Comparison of ENCODE assay signal across 10 cellular contexts in genomic region chr14:30560581-30560980, GRCh38. TPM values are rescaled to one million over a fixed set of nuclear protein-coding genes. Genes with fewer than 3 reads are reported as not detected.
A peak's percentile ranks its signal among the peaks of the same experiment; 100 is the strongest.
DNase-seq lines count a peak whose midpoint lies in the region; ATAC-seq and TF ChIP-seq lines count a peak whose summit lies in the region.
"Had no signal": no experiment of that assay in that cellular context is flagged by ENCODE, and none has a peak within 500 bp of the region (broad histone marks: within the 10 kb centered on the region; RNA-seq: fewer than 3 reads in every experiment).

No MANE protein-coding gene starts in this region.

- no peak for TF ChIP-seq POLR2A in suprapubic skin (IDR thresholded peaks at IDR 0.05)
- no peak for TF ChIP-seq POLR2A in prostate gland (IDR thresholded peaks at IDR 0.05)

- peaks cover 39% of the 10 kb centered on the region for H3K4me1 Mint-ChIP-seq in activated naive CD4-positive, alpha-beta T cell treated with anti-CD3 and anti-CD28 coated beads for 36 hours (ENCODE audit: low read depth)

- H3K36me3 ChIP-seq in WERI-Rb-1, result peaks cover 15% of the 10 kb centered on the region
- H3K36me3 ChIP-seq in suprapubic skin, result no peaks in the 10 kb centered on the region
- H3K36me3 ChIP-seq in prostate gland, result no peaks in the 10 kb centered on the region

- H3K27me3 Mint-ChIP-seq in activated naive CD4-positive, alpha-beta T cell treated with anti-CD3 and anti-CD28 coated beads for 36 hours (ENCODE audit: low read depth), result no peaks in the 10 kb centered on the region

- TF ChIP-seq CTCF in WERI-Rb-1 (IDR thresholded peaks at IDR 0.05; ENCODE audit: low read depth, low read length), result no peak
- no peak for TF ChIP-seq CTCF in fibroblast of villous mesenchyme (IDR thresholded peaks at IDR 0.05; ENCODE audit: insufficient read depth, low read depth, low read length)
- no peak for TF ChIP-seq CTCF in suprapubic skin (IDR thresholded peaks at IDR 0.05)
- TF ChIP-seq CTCF in prostate gland (IDR thresholded peaks at IDR 0.05), result no peak

- CTCF ChIA-PET in activated naive CD4-positive, alpha-beta T cell treated with anti-CD3 and anti-CD28 coated beads for 36 hours (lab: Charles Lee), result no interaction called here

- ATAC-seq in GM21390 (IDR thresholded peaks at IDR 0.05; ENCODE audit: unreplicated experiment), result no peak

- no peak for DNase-seq in activated naive CD4-positive, alpha-beta T cell treated with anti-CD3 and anti-CD28 coated beads for 36 hours
- no peak for DNase-seq in activated naive CD4-positive, alpha-beta T cell treated with Interleukin-2 at 50 U/mL for 16 hours
- DNase-seq in WERI-Rb-1 (no peak), fibroblast of villous mesenchyme (ENCODE audit: low read depth) (no peak), suprapubic skin (ENCODE audit: low spot score in 2 of 2) (no peak), prostate gland (ENCODE audit: low spot score) (no peak), Ammon's horn (ENCODE audit: low spot score) (no peak)
- DNase-seq: effector CD8-positive, alpha-beta T cell; NCI-H2029 had no signal

- H3K36me3 Mint-ChIP-seq in activated naive CD4-positive, alpha-beta T cell treated with anti-CD3 and anti-CD28 coated beads for 36 hours (ENCODE audit: low read depth), result peaks cover 24% of the 10 kb centered on the region

- H3K4me3 Mint-ChIP-seq in activated naive CD4-positive, alpha-beta T cell treated with anti-CD3 and anti-CD28 coated beads for 36 hours, result peak overlapping the region; percentile 61

- H3K9me3 ChIP-seq in WERI-Rb-1 (ENCODE audit: severe bottlenecking) (no peaks in the 10 kb centered on the region), suprapubic skin (no peaks in the 10 kb centered on the region), prostate gland (no peaks in the 10 kb centered on the region)

- intact Hi-C loops in activated naive CD4-positive, alpha-beta T cell treated with anti-CD3 and anti-CD28 coated beads for 36 hours (cut with micrococcal nuclease), result no loop called here
- intact Hi-C loops in prostate gland (cut with DNase I), result no loop called here

- H3K4me1 ChIP-seq in suprapubic skin (peaks cover 21% of the 10 kb centered on the region), prostate gland (replicated peaks) (no peaks in the 10 kb centered on the region)

- no peaks in the 10 kb centered on the region for H3K27me3 ChIP-seq in WERI-Rb-1 (ENCODE audit: insufficient read depth, low read depth, severe bottlenecking)
- H3K27me3 ChIP-seq in suprapubic skin, result no peaks in the 10 kb centered on the region
- H3K27me3 ChIP-seq in prostate gland (replicated peaks; ENCODE audit: insufficient read depth), result no peaks in the 10 kb centered on the region

- no peak for TF ChIP-seq EP300 in suprapubic skin (IDR thresholded peaks at IDR 0.05)

- H3K27ac ChIP-seq in WERI-Rb-1, result no peak overlapping the region
- no peak overlapping the region for H3K27ac ChIP-seq in suprapubic skin
- H3K27ac ChIP-seq in prostate gland, result no peak overlapping the region

- no peak overlapping the region for H3K27ac Mint-ChIP-seq in activated naive CD4-positive, alpha-beta T cell treated with anti-CD3 and anti-CD28 coated beads for 36 hours

- 90% methylated on average over 1 of the region's 1 CpG for WGBS in suprapubic skin
- 89% methylated on average over 1 of the region's 1 CpG for WGBS in prostate gland

- peak overlapping the region; percentile 90 for H3K4me3 ChIP-seq in WERI-Rb-1 (ENCODE audit: low read depth, low read length)
- peak overlapping the region; percentile 87 for H3K4me3 ChIP-seq in fibroblast of villous mesenchyme (ENCODE audit: low read depth, low read length)
- peak overlapping the region; percentile 71 for H3K4me3 ChIP-seq in suprapubic skin
- no peak overlapping the region for H3K4me3 ChIP-seq in prostate gland

- H3K9me3 Mint-ChIP-seq in activated naive CD4-positive, alpha-beta T cell treated with anti-CD3 and anti-CD28 coated beads for 36 hours, result no peaks in the 10 kb centered on the region

RNA-seq across cellular contexts. Expression of gene G2E3, which starts 1.6 kb away (rescaled TPM):
- total RNA-seq in activated naive CD4-positive, alpha-beta T cell treated with anti-CD3 and anti-CD28 coated beads for 36 hours, result 10 to 100 TPM; 28.6 to 29.1 TPM
- 13.9 and 38.4 TPM in 2 replicates for total RNA-seq in fibroblast of villous mesenchyme
- total RNA-seq in suprapubic skin, result 10 to 100 TPM in 2 of 4 donors, 1 to 10 TPM in 2; 7.3 to 13.9 (median 9.7) TPM
- 10 to 100 TPM; 10.4 to 11.6 TPM for total RNA-seq in prostate gland

Comparison
In these comparisons a context has a peak if more than half of its experiments do, and no peak if none do; other contexts are left out.
1. H3K4me3 ChIP-seq: peak in WERI-Rb-1 (single experiment), fibroblast of villous mesenchyme (single experiment) and suprapubic skin (single experiment); none in prostate gland (0 of 2).